ENCODE assay signal across 9 cellular contexts in the genomic region with DNA sequence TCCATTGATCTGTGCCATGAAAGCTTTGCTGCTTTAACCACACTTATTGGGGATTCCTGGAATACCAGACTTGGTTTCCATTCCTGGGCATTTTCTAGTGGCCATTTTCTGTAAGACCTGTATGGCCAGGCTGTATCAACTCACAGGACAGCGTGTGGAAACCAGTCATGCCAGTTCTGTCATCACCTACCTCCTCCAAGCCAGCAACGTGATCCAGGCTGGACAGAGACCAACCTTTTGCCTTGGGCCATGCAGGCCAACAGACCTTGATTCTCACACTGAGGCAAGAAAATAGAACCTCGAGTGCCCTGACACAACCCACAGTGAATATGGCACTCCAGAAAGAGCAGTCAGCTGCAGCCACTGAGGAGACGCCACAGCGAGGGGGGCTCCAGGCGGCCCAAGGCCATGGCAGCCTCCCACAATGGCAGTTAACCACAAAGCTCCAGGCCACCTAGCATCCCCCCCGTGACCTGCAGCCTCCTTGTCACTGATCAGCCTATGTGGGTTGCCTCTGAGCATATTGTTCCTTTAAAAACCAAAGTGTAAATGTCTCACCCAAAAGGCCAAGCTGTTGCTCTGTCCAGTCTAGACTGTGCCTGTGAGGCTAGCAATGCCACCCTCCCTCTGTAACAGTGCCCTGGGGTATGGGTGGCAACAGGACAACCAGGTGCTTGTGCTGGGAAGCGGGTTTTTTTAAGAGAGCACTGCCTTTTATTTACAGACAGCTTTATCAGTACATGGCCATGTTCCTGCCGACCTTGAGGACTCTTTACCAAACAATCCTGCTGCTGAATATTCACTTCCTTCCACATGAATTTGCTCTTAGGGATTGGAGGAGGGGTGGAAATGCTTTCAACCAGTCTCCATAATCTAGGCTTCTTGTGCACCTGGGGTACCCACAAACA.
DNase-seq lines count a peak whose midpoint lies in the region; ATAC-seq and TF ChIP-seq lines count a peak whose summit lies in the region.
"Had no signal": no experiment of that assay in that cellular context is flagged by ENCODE, and none has a peak within 500 bp of the region (broad histone marks: within the 10 kb centered on the region; RNA-seq: fewer than 3 reads in every experiment).

No MANE protein-coding gene starts in this region.

- CTCF ChIA-PET in activated CD8-positive, alpha-beta T cell treated with anti-CD3 and anti-CD28 coated beads for 36 hours (lab: Charles Lee) = interaction anchor here (1.2 to 6.1 kb wide), 3 partner anchors 15 to 63 kb away, joined by 3 to 39 read pairs (median 29); no protein-coding TSS in a partner anchor

- no peaks in the 10 kb centered on the region for H3K9me3 ChIP-seq in suprapubic skin

- no peak for TF ChIP-seq EP300 in suprapubic skin (IDR thresholded peaks at IDR 0.05)

- intact Hi-C loops in activated CD8-positive, alpha-beta T cell treated with anti-CD3 and anti-CD28 coated beads for 36 hours (cut with micrococcal nuclease) = loop anchor here (5.0 kb wide), 3 partner anchors 41 to 171 kb away; partner anchors contain the start of gene HIF1A

- no peaks in the 10 kb centered on the region for H3K27me3 Mint-ChIP-seq in activated CD8-positive, alpha-beta T cell treated with anti-CD3 and anti-CD28 coated beads for 36 hours

- H3K27me3 ChIP-seq in suprapubic skin = no peaks in the 10 kb centered on the region

- H3K36me3 Mint-ChIP-seq in activated CD8-positive, alpha-beta T cell treated with anti-CD3 and anti-CD28 coated beads for 36 hours (ENCODE audit: low read depth) = peaks cover 80% of the 10 kb centered on the region

- peak overlapping the region; percentile 77 for H3K27ac ChIP-seq in suprapubic skin

- no peak overlapping the region for H3K4me3 Mint-ChIP-seq in activated CD8-positive, alpha-beta T cell treated with anti-CD3 and anti-CD28 coated beads for 36 hours

- peak overlapping the region; percentile 87 for H3K27ac Mint-ChIP-seq in activated CD8-positive, alpha-beta T cell treated with anti-CD3 and anti-CD28 coated beads for 36 hours

- no peak overlapping the region for H3K4me3 ChIP-seq in suprapubic skin

- peaks cover 3% of the 10 kb centered on the region for H3K36me3 ChIP-seq in suprapubic skin

- no peak for TF ChIP-seq POLR2A in suprapubic skin (IDR thresholded peaks at IDR 0.05)

- peaks cover 94% of the 10 kb centered on the region for H3K4me1 Mint-ChIP-seq in activated CD8-positive, alpha-beta T cell treated with anti-CD3 and anti-CD28 coated beads for 36 hours (ENCODE audit: low read depth)

- peaks cover 10% of the 10 kb centered on the region for H3K9me3 Mint-ChIP-seq in activated CD8-positive, alpha-beta T cell treated with anti-CD3 and anti-CD28 coated beads for 36 hours

- TF ChIP-seq CTCF in activated CD8-positive, alpha-beta T cell treated with anti-CD3 and anti-CD28 coated beads for 36 hours (IDR thresholded peaks at IDR 0.05) = no peak
- no peak for TF ChIP-seq CTCF in suprapubic skin (IDR thresholded peaks at IDR 0.05)
- no peak for TF ChIP-seq CTCF in GM10266 (IDR thresholded peaks at IDR 0.05; ENCODE audit: control insufficient read depth, insufficient read depth, low read depth, missing control alignments)

- peaks cover 60% of the 10 kb centered on the region for H3K4me1 ChIP-seq in suprapubic skin

- WGBS in suprapubic skin = 66% methylated on average over 9 of the region's 9 CpGs

- DNase-seq in NK-92 treated with Interleukin-12 subunit alpha and Interleukin-12 subunit beta, amount 100 ng/mL, for 24 hours (lab: John Stamatoyannopoulos, UW) = peak; percentile 40
- no peak for DNase-seq in NK-92 (lab: John Stamatoyannopoulos, UW; ENCODE audit: unreplicated experiment)
- DNase-seq in activated CD8-positive, alpha-beta T cell treated with anti-CD3 and anti-CD28 coated beads for 36 hours = peak; percentile 49
- peak; percentile 96 for DNase-seq in islet precursor cell
- DNase-seq in suprapubic skin (ENCODE audit: low spot score in 2 of 2) = no peak
- no peak for DNase-seq in NCI-H2227 (lab: John Stamatoyannopoulos, UW; ENCODE audit: unreplicated experiment)
- no peak for DNase-seq in GM10266 (ENCODE audit: extremely low spot score)
- DNase-seq: NCI-H1930 had no signal

- no peak for ATAC-seq in activated CD8-positive, alpha-beta T cell treated with anti-CD3 and anti-CD28 coated beads for 36 hours
- ATAC-seq in HG03342 (IDR thresholded peaks at IDR 0.05; ENCODE audit: unreplicated experiment) = no peak

- POLR2A ChIA-PET in activated CD8-positive, alpha-beta T cell treated with anti-CD3 and anti-CD28 coated beads for 36 hours (lab: Charles Lee) = interaction anchor here (0.6 to 2.5 kb wide), 7 partner anchors 15 to 169 kb away, joined by 3 to 9 read pairs (median 3); partner anchors contain the start of gene HIF1A

Comparison
In these comparisons a context has a peak if more than half of its experiments do, and no peak if none do; other contexts are left out.
1. DNase-seq: peak in NK-92 treated with Interleukin-12 subunit alpha and Interleukin-12 subunit beta, amount 100 ng/mL, for 24 hours (single experiment), activated CD8-positive, alpha-beta T cell treated with anti-CD3 and anti-CD28 coated beads for 36 hours (single experiment) and islet precursor cell (single experiment); none in NK-92 (single experiment), suprapubic skin (0 of 2), NCI-H2227 (single experiment) and GM10266 (single experiment).